1 cellular context compared by ENCODE assay signal in genomic region chr11:117197516-117198456, GRCh38.
TF ChIP-seq lines count a peak whose summit lies in the region.

No MANE protein-coding gene starts in this region.

TF ChIP-seq in A549, 52 proteins besides CTCF, POLR2A, EP300 and RAD21 (continued from another document):
- TF ChIP-seq E2F6 (IDR thresholded peaks at IDR 0.05; ENCODE audit: borderline replicate concordance, low read depth) = no peak
- no peak for TF ChIP-seq EHF (CRISPR knock-in tag; IDR thresholded peaks at IDR 0.05)
- no peak for TF ChIP-seq SMC3 (IDR thresholded peaks at IDR 0.05)
- TF ChIP-seq RFX5 (IDR thresholded peaks at IDR 0.05) = no peak
- no peak for TF ChIP-seq ATOH8 (CRISPR knock-in tag; IDR thresholded peaks at IDR 0.05; ENCODE audit: low read depth)
- no peak for TF ChIP-seq ZFP36 (IDR thresholded peaks at IDR 0.05; ENCODE audit: borderline replicate concordance, partially characterized antibody)
- no peak for TF ChIP-seq USF2 (IDR thresholded peaks at IDR 0.05)
- TF ChIP-seq SREBF2 (IDR thresholded peaks at IDR 0.05) = no peak
- TF ChIP-seq TFCP2L1 (CRISPR knock-in tag; IDR thresholded peaks at IDR 0.05) = no peak
TF ChIP-seq in A549: peak in this region for 0.
